11 cellular contexts compared by ENCODE assay signal in genomic region chr15:33309602-33310276, GRCh38. TPM values are rescaled to one million over a fixed set of nuclear protein-coding genes. Genes with fewer than 3 reads are reported as not detected.
DNase-seq lines count a peak whose midpoint lies in the region; ATAC-seq, FAIRE-seq and TF ChIP-seq lines count a peak whose summit lies in the region.
"Had no signal": no experiment of that assay in that cellular context is flagged by ENCODE, and none has a peak within 500 bp of the region (broad histone marks: within the 10 kb centered on the region; RNA-seq: fewer than 3 reads in every experiment).

No MANE protein-coding gene starts in this region.

- DNase-seq in activated CD4-positive, alpha-beta T cell treated with anti-CD3 and anti-CD28 coated beads for 36 hours: peak; percentile 15
- DNase-seq in activated CD4-positive, alpha-beta T cell treated with anti-CD3 and anti-CD28 coated beads, Interleukin-2, amount 50 U/mL, for 48 hours: no peak
- DNase-seq in PC-3 (peak; percentile 11), tibial artery (peak; percentile 35 to 77), D721Med (ENCODE audit: insufficient read length, low spot score) (no peak)
- no peak for DNase-seq in activated CD8-positive, alpha-beta T cell treated with anti-CD3 and anti-CD28 coated beads, Interleukin-2, amount 10 ng/mL, durations not matched to agents 7 days and 5 days
- DNase-seq: stimulated activated CD4-positive, alpha-beta T cell treated with anti-CD3 and anti-CD28 coated beads, Interleukin-2, amount 100 ng/mL, for 48 hours had no signal

- peaks cover 91% of the 10 kb centered on the region for H3K27me3 ChIP-seq in PC-3 (ENCODE audit: low read length)
- H3K27me3 ChIP-seq in iPS-15b (ENCODE audit: control insufficient read depth, insufficient read depth, low read length): peaks cover 53% of the 10 kb centered on the region
- no peaks in the 10 kb centered on the region for H3K27me3 ChIP-seq in tibial artery

- peaks cover 40% of the 10 kb centered on the region for H3K27me3 Mint-ChIP-seq in activated CD4-positive, alpha-beta T cell treated with anti-CD3 and anti-CD28 coated beads for 36 hours
- peaks cover 52% of the 10 kb centered on the region for H3K27me3 Mint-ChIP-seq in activated CD8-positive, alpha-beta T cell treated with anti-CD3 and anti-CD28 coated beads, Interleukin-2, amount 10 ng/mL, durations not matched to agents 7 days and 5 days (ENCODE audit: low read depth)

- TF ChIP-seq CTCF in PC-3 (conservative IDR thresholded peaks at IDR 0.05; ENCODE audit: low read depth, low read length) (peak; percentile 49; the same call in 1 of the 2 replicates), tibial artery (IDR thresholded peaks at IDR 0.05) (peak; percentile 39 to 51), D721Med (IDR thresholded peaks at IDR 0.05; ENCODE audit: insufficient read depth, missing control alignments) (no peak)

- no peak overlapping the region for H3K27ac Mint-ChIP-seq in activated CD4-positive, alpha-beta T cell treated with anti-CD3 and anti-CD28 coated beads for 36 hours
- no peak overlapping the region for H3K27ac Mint-ChIP-seq in activated CD8-positive, alpha-beta T cell treated with anti-CD3 and anti-CD28 coated beads, Interleukin-2, amount 10 ng/mL, durations not matched to agents 7 days and 5 days

- H3F3A ChIP-seq in PC-3 (ENCODE audit: low read length, unreplicated experiment): no peaks in the 10 kb centered on the region

- H3K4me2 ChIP-seq in PC-3 (ENCODE audit: low read length): no peak overlapping the region

- no peak for FAIRE-seq in D721Med (lab: Jason Lieb, UNC)

- CTCF ChIA-PET in activated CD4-positive, alpha-beta T cell treated with anti-CD3 and anti-CD28 coated beads for 36 hours (lab: Charles Lee): interaction anchor here (0.7 kb wide), 1 partner anchor 231 kb away, joined by 3 read pairs; no protein-coding TSS in a partner anchor
- CTCF ChIA-PET in PC-3 (lab: Charles Lee): no interaction called here
- CTCF ChIA-PET in activated CD8-positive, alpha-beta T cell treated with anti-CD3 and anti-CD28 coated beads, Interleukin-2, amount 10 ng/mL, durations not matched to agents 7 days and 5 days (lab: Charles Lee): interaction anchor here (1.5 to 1.8 kb wide), 2 partner anchors 17 to 391 kb away, joined by 5 to 7 read pairs; no protein-coding TSS in a partner anchor

- ATAC-seq in activated CD4-positive, alpha-beta T cell treated with anti-CD3 and anti-CD28 coated beads for 36 hours: no peak
- no peak for ATAC-seq in PC-3
- ATAC-seq in activated CD8-positive, alpha-beta T cell treated with anti-CD3 and anti-CD28 coated beads, Interleukin-2, amount 10 ng/mL, durations not matched to agents 7 days and 5 days: no peak
- no peak for ATAC-seq in HG03280 (IDR thresholded peaks at IDR 0.05; ENCODE audit: unreplicated experiment)

- no peaks in the 10 kb centered on the region for H3K9me3 ChIP-seq in PC-3 (ENCODE audit: low read length)
- H3K9me3 ChIP-seq in iPS-15b (ENCODE audit: control insufficient read depth, insufficient read depth, low read length): no peaks in the 10 kb centered on the region
- no peaks in the 10 kb centered on the region for H3K9me3 ChIP-seq in tibial artery
- H3K9me3 ChIP-seq: breast epithelium had no signal

- H4K20me1 ChIP-seq in PC-3 (ENCODE audit: low read length): no peaks in the 10 kb centered on the region

- H3K27ac ChIP-seq in PC-3 (ENCODE audit: low read length) (no peak overlapping the region), tibial artery (no peak overlapping the region)
- H3K27ac ChIP-seq: breast epithelium had no signal

- no peak overlapping the region for H3K4me3 Mint-ChIP-seq in activated CD4-positive, alpha-beta T cell treated with anti-CD3 and anti-CD28 coated beads for 36 hours
- no peak overlapping the region for H3K4me3 Mint-ChIP-seq in activated CD8-positive, alpha-beta T cell treated with anti-CD3 and anti-CD28 coated beads, Interleukin-2, amount 10 ng/mL, durations not matched to agents 7 days and 5 days

- no peaks in the 10 kb centered on the region for H3K79me2 ChIP-seq in PC-3 (ENCODE audit: low read length)

- no peak overlapping the region for H2AFZ ChIP-seq in PC-3 (ENCODE audit: low read length)

- H3K4me3 ChIP-seq in PC-3 (ENCODE audit: low read length): no peak overlapping the region
- peak overlapping the region; percentile 73 for H3K4me3 ChIP-seq in iPS-15b (ENCODE audit: low read depth, low read length)
- H3K4me3 ChIP-seq in tibial artery: peak overlapping the region; percentile 56 to 70

- POLR2A ChIA-PET in activated CD4-positive, alpha-beta T cell treated with anti-CD3 and anti-CD28 coated beads for 36 hours (lab: Charles Lee): no interaction called here
- POLR2A ChIA-PET in PC-3 (lab: Charles Lee; ENCODE audit: unreplicated experiment): no interaction called here
- POLR2A ChIA-PET in activated CD8-positive, alpha-beta T cell treated with anti-CD3 and anti-CD28 coated beads, Interleukin-2, amount 10 ng/mL, durations not matched to agents 7 days and 5 days (lab: Charles Lee): no interaction called here

- H3K9me2 ChIP-seq in PC-3 (replicated peaks; ENCODE audit: low read length): no peaks in the 10 kb centered on the region

- H3K36me3 ChIP-seq in PC-3 (ENCODE audit: low read depth, low read length): no peaks in the 10 kb centered on the region
- H3K36me3 ChIP-seq in iPS-15b (ENCODE audit: control insufficient read depth, insufficient read depth, low read length): no peaks in the 10 kb centered on the region
- H3K36me3 ChIP-seq in tibial artery: no peaks in the 10 kb centered on the region
- H3K36me3 ChIP-seq: breast epithelium had no signal

- H3K4me1 ChIP-seq in PC-3 (ENCODE audit: insufficient read depth, low read length): no peaks in the 10 kb centered on the region
- H3K4me1 ChIP-seq in iPS-15b (ENCODE audit: control insufficient read depth, insufficient read depth, low read length): no peaks in the 10 kb centered on the region
- H3K4me1 ChIP-seq in tibial artery: peaks cover 0 to 14% (median 9%) of the 10 kb centered on the region in 4 donors
- H3K4me1 ChIP-seq: breast epithelium had no signal

- no peaks in the 10 kb centered on the region for H3K36me3 Mint-ChIP-seq in activated CD4-positive, alpha-beta T cell treated with anti-CD3 and anti-CD28 coated beads for 36 hours (ENCODE audit: low read depth)
- H3K36me3 Mint-ChIP-seq in activated CD8-positive, alpha-beta T cell treated with anti-CD3 and anti-CD28 coated beads, Interleukin-2, amount 10 ng/mL, durations not matched to agents 7 days and 5 days (ENCODE audit: low read depth): no peaks in the 10 kb centered on the region

- intact Hi-C loops in activated CD4-positive, alpha-beta T cell treated with anti-CD3 and anti-CD28 coated beads for 36 hours (cut with DNase I, micrococcal nuclease): loop anchor here in 1 of 2 experiments (5.0 to 10.0 kb wide), 2 partner anchors 55 to 393 kb away; no protein-coding TSS in a partner anchor
- intact Hi-C loops in PC-3 (cut with micrococcal nuclease) (loop anchor here (10.0 kb wide), 1 partner anchor 75 kb away; no protein-coding TSS in a partner anchor), tibial artery (cut with DNase I; ENCODE audit: low total_unique reads) (no loop called here)

- no TSS peak for BruUV-seq in PC-3 (replicated peaks; lab: Mats Ljungman, UMichigan)

- H3K4me1 Mint-ChIP-seq in activated CD4-positive, alpha-beta T cell treated with anti-CD3 and anti-CD28 coated beads for 36 hours: no peaks in the 10 kb centered on the region
- H3K4me1 Mint-ChIP-seq in activated CD8-positive, alpha-beta T cell treated with anti-CD3 and anti-CD28 coated beads, Interleukin-2, amount 10 ng/mL, durations not matched to agents 7 days and 5 days (ENCODE audit: low read depth): no peaks in the 10 kb centered on the region

- H3K9ac ChIP-seq in PC-3 (ENCODE audit: low read length) (no peak overlapping the region), iPS-15b (ENCODE audit: low read depth, low read length) (no peak overlapping the region)

- H3K9me3 Mint-ChIP-seq in activated CD4-positive, alpha-beta T cell treated with anti-CD3 and anti-CD28 coated beads for 36 hours (ENCODE audit: low read depth): no peaks in the 10 kb centered on the region
- no peaks in the 10 kb centered on the region for H3K9me3 Mint-ChIP-seq in activated CD8-positive, alpha-beta T cell treated with anti-CD3 and anti-CD28 coated beads, Interleukin-2, amount 10 ng/mL, durations not matched to agents 7 days and 5 days (ENCODE audit: insufficient read depth)

RNA-seq across cellular contexts. Expression of gene RYR3, which starts 1.0 kb away (rescaled TPM):
- not detected for total RNA-seq in activated CD4-positive, alpha-beta T cell treated with anti-CD3 and anti-CD28 coated beads for 36 hours
- total RNA-seq in PC-3 (2014; rRNA removed): not detected in 2 replicates
- total RNA-seq in activated CD8-positive, alpha-beta T cell treated with anti-CD3 and anti-CD28 coated beads, Interleukin-2, amount 10 ng/mL, durations not matched to agents 7 days and 5 days: not detected
- total RNA-seq: M059J had no signal

Comparison
In these comparisons a context has a peak if more than half of its experiments do, and no peak if none do; other contexts are left out.
1. DNase-seq: peak in activated CD4-positive, alpha-beta T cell treated with anti-CD3 and anti-CD28 coated beads for 36 hours (single experiment), PC-3 (single experiment) and tibial artery (2 of 2); none in activated CD4-positive, alpha-beta T cell treated with anti-CD3 and anti-CD28 coated beads, Interleukin-2, amount 50 U/mL, for 48 hours (0 of 2), activated CD8-positive, alpha-beta T cell treated with anti-CD3 and anti-CD28 coated beads, Interleukin-2, amount 10 ng/mL, durations not matched to agents 7 days and 5 days (single experiment) and D721Med (single experiment).